In genomic region chr12:56197921-56198635, GRCh38 we compare ENCODE assay signal across 25 cellular contexts. TPM values are rescaled to one million over a fixed set of nuclear protein-coding genes. Genes with fewer than 3 reads are reported as not detected.
A peak's percentile ranks its signal among the peaks of the same experiment; 100 is the strongest.
DNase-seq lines count a peak whose midpoint lies in the region; ATAC-seq, FAIRE-seq and TF ChIP-seq lines count a peak whose summit lies in the region.
"Had no signal": no experiment of that assay in that cellular context is flagged by ENCODE, and none has a peak within 500 bp of the region (broad histone marks: within the 10 kb centered on the region; RNA-seq: fewer than 3 reads in every experiment).

No MANE protein-coding gene starts in this region.

- H3K9ac ChIP-seq in endothelial cell of umbilical vein (replicated peaks; ENCODE audit: extremely low read depth, insufficient read depth, low read length) = peak overlapping the region; percentile 68
- H3K9ac ChIP-seq in trophoblast cell (ENCODE audit: low read length) = no peak overlapping the region

- no peaks in the 10 kb centered on the region for H3K36me3 ChIP-seq in CD4-positive, CD25-positive, alpha-beta regulatory T cell (ENCODE audit: control insufficient read depth, insufficient read depth, low read length)
- H3K36me3 ChIP-seq in endothelial cell of umbilical vein (ENCODE audit: control insufficient read depth in 2 of 2, extremely low read depth in 1 of 2, insufficient read depth in 2 of 2, low read length in 2 of 2) (no peaks in the 10 kb centered on the region), trophoblast cell (ENCODE audit: control insufficient read depth in 1 of 2, insufficient read depth in 2 of 2, low read length in 2 of 2) (no peaks in the 10 kb centered on the region), aorta (ENCODE audit: control insufficient read depth in 1 of 2, insufficient read depth in 2 of 2, low read length in 1 of 2) (no peaks in the 10 kb centered on the region), SJCRH30 (no peaks in the 10 kb centered on the region)
- H3K36me3 ChIP-seq: BE2C had no signal

- intact Hi-C loops in endothelial cell of umbilical vein (cut with micrococcal nuclease) (loop anchor here (1.0 kb wide), 3 partner anchors 8 to 102 kb away; partner anchors contain the start of genes CS and NABP2), aorta (cut with DNase I) (no loop called here)

- no peak overlapping the region for H3K4me3 ChIP-seq in CD4-positive, CD25-positive, alpha-beta regulatory T cell (ENCODE audit: low read depth, low read length)
- H3K4me3 ChIP-seq in endothelial cell of umbilical vein (replicated peaks in 1 of 3; ENCODE audit: insufficient read depth in 1 of 3, low read depth in 1 of 3, low read length in 3 of 3) = no peak overlapping the region
- no peak overlapping the region for H3K4me3 ChIP-seq in trophoblast cell (ENCODE audit: low read depth, low read length)
- H3K4me3 ChIP-seq in aorta (ENCODE audit: low read length in 2 of 2) = no peak overlapping the region
- no peak overlapping the region for H3K4me3 ChIP-seq in SJCRH30

- no peaks in the 10 kb centered on the region for H3K9me1 ChIP-seq in endothelial cell of umbilical vein (replicated peaks; ENCODE audit: control insufficient read depth, extremely low read depth, insufficient read depth, low read length)

- no peaks in the 10 kb centered on the region for H3K9me3 Mint-ChIP-seq in CD4-positive, CD25-positive, alpha-beta regulatory T cell
- H3K9me3 Mint-ChIP-seq: CD4-positive, alpha-beta memory T cell had no signal

- no peaks in the 10 kb centered on the region for H4K20me1 ChIP-seq in endothelial cell of umbilical vein (replicated peaks; ENCODE audit: control insufficient read depth, extremely low read depth, insufficient read depth, low read length)

- H3K23ac ChIP-seq in trophoblast cell (ENCODE audit: low read length) = no peak overlapping the region

- no peak overlapping the region for H2BK5ac ChIP-seq in trophoblast cell (ENCODE audit: low read depth, low read length, poor library complexity)

- H3K4me2 ChIP-seq in endothelial cell of umbilical vein (ENCODE audit: insufficient read depth, low read length) = peak overlapping the region; percentile 14
- H3K4me2 ChIP-seq in trophoblast cell (ENCODE audit: low read length) = no peak overlapping the region

- dilution Hi-C loops in endothelial cell of umbilical vein (cut with MboI; ENCODE audit: extremely low pct_ligation_motif_present, low sequenced_read_pairs) = no loop called here

- no peak for TF ChIP-seq CTCF in endothelial cell of umbilical vein (IDR thresholded peaks at IDR 0.05; ENCODE audit: extremely low read depth in 1 of 2, insufficient read depth in 1 of 2, low read depth in 1 of 2, low read length in 2 of 2)

- H3K36me3 Mint-ChIP-seq in CD4-positive, CD25-positive, alpha-beta regulatory T cell = peaks cover 3% of the 10 kb centered on the region
- peaks cover 7% of the 10 kb centered on the region for H3K36me3 Mint-ChIP-seq in T-helper 17 cell (ENCODE audit: low read depth)
- H3K36me3 Mint-ChIP-seq: CD4-positive, alpha-beta memory T cell had no signal

- BruUV-seq in endothelial cell of umbilical vein (replicated peaks; lab: Mats Ljungman, UMichigan) = no TSS peak

- H4K8ac ChIP-seq in trophoblast cell (ENCODE audit: low read depth, low read length) = no peak overlapping the region

- no peaks in the 10 kb centered on the region for H3K27me3 ChIP-seq in CD4-positive, CD25-positive, alpha-beta regulatory T cell (ENCODE audit: control insufficient read depth, insufficient read depth, low read length)
- H3K27me3 ChIP-seq in endothelial cell of umbilical vein (ENCODE audit: control insufficient read depth in 2 of 2, insufficient read depth in 2 of 2, low read length in 2 of 2) (no peaks in the 10 kb centered on the region), trophoblast cell (ENCODE audit: insufficient read depth, low read length) (no peaks in the 10 kb centered on the region), aorta (ENCODE audit: control insufficient read depth in 1 of 2, insufficient read depth in 2 of 2, low read length in 1 of 2) (no peaks in the 10 kb centered on the region), SJCRH30 (no peaks in the 10 kb centered on the region)
- H3K27me3 ChIP-seq: BE2C had no signal

- FAIRE-seq in endothelial cell of umbilical vein (lab: Jason Lieb, UNC) = peak; percentile 79
- FAIRE-seq: GM12891, GM19239, RCC 7860 had no signal

- H3K27me3 Mint-ChIP-seq in CD4-positive, CD25-positive, alpha-beta regulatory T cell = no peaks in the 10 kb centered on the region
- H3K27me3 Mint-ChIP-seq in T-helper 17 cell = no peaks in the 10 kb centered on the region
- H3K27me3 Mint-ChIP-seq: CD4-positive, alpha-beta memory T cell had no signal

- no peak overlapping the region for H4K12ac ChIP-seq in trophoblast cell (ENCODE audit: low read depth, low read length)

- H4K91ac ChIP-seq in trophoblast cell (ENCODE audit: low read depth, low read length) = no peak overlapping the region

- no peak for DNase-seq in CD4-positive, CD25-positive, alpha-beta regulatory T cell
- DNase-seq in T-helper 17 cell (no peak), endothelial cell of umbilical vein (ENCODE audit: low read depth, low spot score) (peak; percentile 96), trophoblast cell (peak; percentile 62 to 70), retina (no peak), aorta (no peak), DMS114 treated with DMSO at 0.1 percent for 48 hours (lab: John Stamatoyannopoulos, UW; ENCODE audit: unreplicated experiment) (no peak), SJCRH30 (no peak)
- DNase-seq: BE2C; Calu3; CD4-positive, alpha-beta memory T cell; HCEC 1CT; Kasumi-1; MM.1S; NCI-H1092 treated with DMSO at 0.1 percent for 48 hours; NCI-H146; NCI-H2081 treated with DMSO at 0.1 percent for 48 hours; NCI-H748 treated with DMSO at 0.1 percent for 48 hours; NK-92 treated with Interleukin-12 subunit alpha and Interleukin-12 subunit beta, amount 100 ng/mL, for 24 hours; Right ventricle myocardium superior had no signal

- no peak overlapping the region for H3K18ac ChIP-seq in trophoblast cell (ENCODE audit: low read length)

- H3K27ac Mint-ChIP-seq in CD4-positive, CD25-positive, alpha-beta regulatory T cell = peak overlapping the region in 2 of 3 donors; percentile 8 to 71
- peak overlapping the region; percentile 72 for H3K27ac Mint-ChIP-seq in T-helper 17 cell

- H3K27ac ChIP-seq in CD4-positive, CD25-positive, alpha-beta regulatory T cell (ENCODE audit: insufficient read depth, low read length, poor library complexity, severe bottlenecking) = no peak overlapping the region
- H3K27ac ChIP-seq in endothelial cell of umbilical vein (ENCODE audit: insufficient read depth, low read depth, low read length) (peak overlapping the region; percentile 97), trophoblast cell (ENCODE audit: low read depth, low read length) (peak overlapping the region; percentile 27), aorta (ENCODE audit: low read depth in 1 of 2, low read length in 2 of 2) (no peak overlapping the region), SJCRH30 (no peak overlapping the region)

- H2BK12ac ChIP-seq in trophoblast cell (ENCODE audit: low read length) = peak overlapping the region; percentile 56

- no peak for TF ChIP-seq POLR2A in endothelial cell of umbilical vein (IDR thresholded peaks at IDR 0.05; ENCODE audit: low read depth, low read length)

- no peaks in the 10 kb centered on the region for H3K9me3 ChIP-seq in CD4-positive, CD25-positive, alpha-beta regulatory T cell (ENCODE audit: control insufficient read depth in 2 of 2, low read length in 2 of 2)
- H3K9me3 ChIP-seq in T-helper 17 cell (ENCODE audit: control insufficient read depth, low read length, poor library complexity, severe bottlenecking) (no peaks in the 10 kb centered on the region), endothelial cell of umbilical vein (replicated peaks; ENCODE audit: control insufficient read depth, insufficient read depth, low read length) (no peaks in the 10 kb centered on the region), trophoblast cell (ENCODE audit: insufficient read depth, low read depth, low read length) (no peaks in the 10 kb centered on the region), aorta (ENCODE audit: control insufficient read depth, low read length) (no peaks in the 10 kb centered on the region), SJCRH30 (replicated peaks) (no peaks in the 10 kb centered on the region)
- H3K9me3 ChIP-seq: BE2C had no signal

- H3K4me1 ChIP-seq in CD4-positive, CD25-positive, alpha-beta regulatory T cell (ENCODE audit: control insufficient read depth, insufficient read depth, low read length, poor library complexity, severe bottlenecking) = no peaks in the 10 kb centered on the region
- peaks cover 32% of the 10 kb centered on the region for H3K4me1 ChIP-seq in endothelial cell of umbilical vein (ENCODE audit: control insufficient read depth, extremely low read depth, insufficient read depth, low read length)
- peaks cover 9 to 12% of the 10 kb centered on the region in 2 experiments for H3K4me1 ChIP-seq in trophoblast cell (ENCODE audit: control insufficient read depth in 1 of 2, insufficient read depth in 2 of 2, low read length in 2 of 2)
- no peaks in the 10 kb centered on the region for H3K4me1 ChIP-seq in aorta (ENCODE audit: control insufficient read depth in 1 of 2, insufficient read depth in 2 of 2, low read length in 2 of 2)
- H3K4me1 ChIP-seq in SJCRH30 = peaks cover 3% of the 10 kb centered on the region; the same call in 1 of the 2 replicates
- H3K4me1 ChIP-seq: BE2C had no signal

- no peak overlapping the region for H3K4me3 Mint-ChIP-seq in CD4-positive, CD25-positive, alpha-beta regulatory T cell
- H3K4me3 Mint-ChIP-seq in T-helper 17 cell = no peak overlapping the region
- H3K4me3 Mint-ChIP-seq: CD4-positive, alpha-beta memory T cell had no signal

- H3K4ac ChIP-seq in trophoblast cell (ENCODE audit: low read depth, low read length) = no peak overlapping the region

- no peak overlapping the region for H2AK5ac ChIP-seq in trophoblast cell (ENCODE audit: low read length)

- peaks cover 3% of the 10 kb centered on the region for H3K79me1 ChIP-seq in trophoblast cell (ENCODE audit: low read length)

- H2AFZ ChIP-seq in endothelial cell of umbilical vein (ENCODE audit: low read depth, low read length) = no peak overlapping the region
- no peak overlapping the region for H2AFZ ChIP-seq in trophoblast cell (ENCODE audit: insufficient read depth, low read length, poor library complexity)

- no peaks in the 10 kb centered on the region for H3K79me2 ChIP-seq in endothelial cell of umbilical vein (ENCODE audit: control insufficient read depth, insufficient read depth, low read length)
- no peaks in the 10 kb centered on the region for H3K79me2 ChIP-seq in trophoblast cell (ENCODE audit: control insufficient read depth, insufficient read depth, low read length, poor library complexity)

- no peak for ATAC-seq in CD4-positive, CD25-positive, alpha-beta regulatory T cell (ENCODE audit: low read depth in 2 of 2)
- ATAC-seq in T-helper 17 cell (no peak), aorta (ENCODE audit: low FRiP score) (no peak)

- no CpG with 5 or more reads among the region's 9 CpGs for WGBS in trophoblast cell (ENCODE audit: extremely low coverage, insufficient coverage, insufficient read length)
- WGBS in aorta, 2 donors = 71 to 77% methylated on average over 9 of the region's 9 CpGs

- no peak overlapping the region for H3K14ac ChIP-seq in trophoblast cell (ENCODE audit: low read length)

- POLR2A ChIA-PET in endothelial cell of umbilical vein (lab: Charles Lee) = interaction anchor here (1.1 to 4.5 kb wide), 2 partner anchors 23 to 102 kb away, joined by 3 to 37 read pairs; partner anchors contain the start of genes CS and RNF41

- no peak overlapping the region for H2BK120ac ChIP-seq in trophoblast cell (ENCODE audit: insufficient read depth, low read length, poor library complexity)

- peaks cover 3 to 9% (median 6%) of the 10 kb centered on the region in 4 donors for H3K4me1 Mint-ChIP-seq in CD4-positive, CD25-positive, alpha-beta regulatory T cell
- H3K4me1 Mint-ChIP-seq in T-helper 17 cell = peaks cover 13% of the 10 kb centered on the region

- CTCF ChIA-PET in endothelial cell of umbilical vein (lab: Charles Lee) = interaction anchor here (1.4 to 4.5 kb wide), 3 partner anchors 9 to 24 kb away, joined by 4 to 42 read pairs (median 18); partner anchors contain the start of genes RNF41 and SMARCC2

RNA-seq across cellular contexts. Expression of gene SMARCC2, which starts 8.8 kb away (rescaled TPM):
- 153 TPM for total RNA-seq in CD4-positive, CD25-positive, alpha-beta regulatory T cell
- polyA plus RNA-seq in CD4-positive, CD25-positive, alpha-beta regulatory T cell = 10 to 100 TPM; 46.3 to 64.1 (median 54.1) TPM
- 100 to 1,000 TPM; 130 to 138 TPM for total RNA-seq in T-helper 17 cell
- total RNA-seq in endothelial cell of umbilical vein = 117 and 121 TPM in 2 replicates
- polyA plus RNA-seq in endothelial cell of umbilical vein = 51.1 and 51.9 TPM in 2 replicates
- polyA plus RNA-seq in endothelial cell of umbilical vein (2011; cell fraction: cytosol; rRNA removed) = 40.9 and 43.3 TPM in 2 replicates
- polyA plus RNA-seq in endothelial cell of umbilical vein (2011; cell fraction: nucleus; rRNA removed) = 286 and 302 TPM in 2 replicates
- 86.0 and 86.1 TPM in 2 replicates for polyA plus RNA-seq in endothelial cell of umbilical vein (2012)
- 152 and 159 TPM in 2 replicates for polyA minus RNA-seq in endothelial cell of umbilical vein
- polyA minus RNA-seq in endothelial cell of umbilical vein (2011; cell fraction: cytosol; rRNA and poly(A)+ RNA removed) = 42.2 TPM
- 150 and 170 TPM in 2 replicates for polyA minus RNA-seq in endothelial cell of umbilical vein (2011; cell fraction: nucleus; rRNA and poly(A)+ RNA removed)
- 34.7 and 35.1 TPM in 2 replicates for polyA plus RNA-seq in trophoblast cell (2013)
- total RNA-seq in aorta = 100 to 1,000 TPM; 118 to 140 TPM
- polyA plus RNA-seq in aorta = 10 to 100 TPM; 45.0 to 56.2 TPM
- total RNA-seq in SJCRH30 (2014; rRNA removed; shearing (Covaris generic)) = 57.3 and 60.9 TPM in 2 replicates

RNA-seq across cellular contexts. Expression of gene RNF41, which starts 23.6 kb away (rescaled TPM):
- 33.7 TPM for total RNA-seq in CD4-positive, CD25-positive, alpha-beta regulatory T cell
- 10 to 100 TPM; 39.2 to 45.8 (median 45.1) TPM for polyA plus RNA-seq in CD4-positive, CD25-positive, alpha-beta regulatory T cell
- total RNA-seq in T-helper 17 cell = 10 to 100 TPM; 35.5 to 37.4 TPM
- 80.1 and 88.3 TPM in 2 replicates for total RNA-seq in endothelial cell of umbilical vein
- 203 and 241 TPM in 2 replicates for polyA plus RNA-seq in endothelial cell of umbilical vein
- 163 and 177 TPM in 2 replicates for polyA plus RNA-seq in endothelial cell of umbilical vein (2011; cell fraction: cytosol; rRNA removed)
- 76.1 and 104 TPM in 2 replicates for polyA plus RNA-seq in endothelial cell of umbilical vein (2011; cell fraction: nucleus; rRNA removed)
- 90.1 and 101 TPM in 2 replicates for polyA plus RNA-seq in endothelial cell of umbilical vein (2012)
- 492 and 595 TPM in 2 replicates for polyA minus RNA-seq in endothelial cell of umbilical vein
- polyA minus RNA-seq in endothelial cell of umbilical vein (2011; cell fraction: cytosol; rRNA and poly(A)+ RNA removed) = 46.1 TPM
- 86.2 and 94.5 TPM in 2 replicates for polyA minus RNA-seq in endothelial cell of umbilical vein (2011; cell fraction: nucleus; rRNA and poly(A)+ RNA removed)
- 31.8 and 33.9 TPM in 2 replicates for polyA plus RNA-seq in trophoblast cell (2013)
- total RNA-seq in aorta = 10 to 100 TPM; 50.9 to 61.4 TPM
- 10 to 100 TPM; 32.9 to 39.3 TPM for polyA plus RNA-seq in aorta
- total RNA-seq in SJCRH30 (2014; rRNA removed; shearing (Covaris generic)) = 24.3 and 25.7 TPM in 2 replicates

RNA-seq across cellular contexts. Expression of gene NABP2, which starts 26.1 kb away (rescaled TPM):
- 16.9 TPM for total RNA-seq in CD4-positive, CD25-positive, alpha-beta regulatory T cell
- polyA plus RNA-seq in CD4-positive, CD25-positive, alpha-beta regulatory T cell = 1 to 10 TPM; 4.1 to 6.8 (median 5.0) TPM
- total RNA-seq in T-helper 17 cell (10 to 100 TPM; 12.5 to 19.4 TPM), endothelial cell of umbilical vein (41.0 and 42.4 TPM in 2 replicates), aorta (10 to 100 TPM; 18.6 to 19.7 TPM)
- polyA plus RNA-seq in endothelial cell of umbilical vein (55.3 and 59.7 TPM in 2 replicates), aorta (10 to 100 TPM; 25.7 to 28.6 TPM)
- 65.9 and 69.7 TPM in 2 replicates for polyA plus RNA-seq in endothelial cell of umbilical vein (2011; cell fraction: cytosol; rRNA removed)
- 12.9 and 13.4 TPM in 2 replicates for polyA plus RNA-seq in endothelial cell of umbilical vein (2011; cell fraction: nucleus; rRNA removed)
- 47.3 and 55.9 TPM in 2 replicates for polyA plus RNA-seq in endothelial cell of umbilical vein (2012)
- polyA minus RNA-seq in endothelial cell of umbilical vein = 27.1 and 29.5 TPM in 2 replicates
- 20.0 TPM for polyA minus RNA-seq in endothelial cell of umbilical vein (2011; cell fraction: cytosol; rRNA and poly(A)+ RNA removed)
- polyA minus RNA-seq in endothelial cell of umbilical vein (2011; cell fraction: nucleus; rRNA and poly(A)+ RNA removed) = 4.5 and 5.5 TPM in 2 replicates
- polyA plus RNA-seq in trophoblast cell (2013) = 11.4 and 11.9 TPM in 2 replicates
- 43.2 and 46.5 TPM in 2 replicates for total RNA-seq in SJCRH30 (2014; rRNA removed; shearing (Covaris generic))

RNA-seq across cellular contexts. Expression of gene SLC39A5, which starts 31.8 kb away (rescaled TPM):
- total RNA-seq in CD4-positive, CD25-positive, alpha-beta regulatory T cell = 2.0 TPM
- not detected for polyA plus RNA-seq in CD4-positive, CD25-positive, alpha-beta regulatory T cell
- not detected for total RNA-seq in T-helper 17 cell
- not detected in 2 replicates for total RNA-seq in endothelial cell of umbilical vein
- 0.10 and 0.11 TPM in 2 replicates for polyA plus RNA-seq in endothelial cell of umbilical vein
- not detected in 2 replicates for polyA plus RNA-seq in endothelial cell of umbilical vein (2011; cell fraction: cytosol; rRNA removed)
- polyA plus RNA-seq in endothelial cell of umbilical vein (2011; cell fraction: nucleus; rRNA removed) = 0.53 and 1.3 TPM in 2 replicates
- polyA plus RNA-seq in endothelial cell of umbilical vein (2012) = not detected in 2 replicates
- polyA minus RNA-seq in endothelial cell of umbilical vein = not detected in 2 replicates
- not detected for polyA minus RNA-seq in endothelial cell of umbilical vein (2011; cell fraction: cytosol; rRNA and poly(A)+ RNA removed)
- not detected in 2 replicates for polyA minus RNA-seq in endothelial cell of umbilical vein (2011; cell fraction: nucleus; rRNA and poly(A)+ RNA removed)
- 0.08 TPM in 1 of 2 replicates, not detected in the other for polyA plus RNA-seq in trophoblast cell (2013)
- total RNA-seq in aorta = not detected
- polyA plus RNA-seq in aorta = 10 to 100 TPM in 1 of 2 donors, 1 to 10 TPM in 1; 1.1 to 21.4 TPM
- not detected in 2 replicates for total RNA-seq in SJCRH30 (2014; rRNA removed; shearing (Covaris generic))
- total RNA-seq: A172, Calu3, NCI-H460, Right ventricle myocardium superior had no signal
- polyA plus RNA-seq: CD4-positive, alpha-beta memory T cell had no signal

RNA-seq across cellular contexts. Expression of gene MYL6, which starts 39.9 kb away (rescaled TPM):
- total RNA-seq in CD4-positive, CD25-positive, alpha-beta regulatory T cell = 933 TPM
- polyA plus RNA-seq in CD4-positive, CD25-positive, alpha-beta regulatory T cell = 1,000 to 10,000 TPM; 2,559 to 3,471 (median 2,992) TPM
- total RNA-seq in T-helper 17 cell (100 to 1,000 TPM; 741 to 784 TPM), endothelial cell of umbilical vein (2,364 and 2,543 TPM in 2 replicates), aorta (1,000 to 10,000 TPM; 1,811 to 3,292 TPM)
- polyA plus RNA-seq in endothelial cell of umbilical vein (6,581 and 8,470 TPM in 2 replicates), aorta (1,000 to 10,000 TPM; 5,914 to 7,311 TPM)
- polyA plus RNA-seq in endothelial cell of umbilical vein (2011; cell fraction: cytosol; rRNA removed) = 8,079 and 10,456 TPM in 2 replicates
- polyA plus RNA-seq in endothelial cell of umbilical vein (2011; cell fraction: nucleus; rRNA removed) = 3,910 and 4,229 TPM in 2 replicates
- 3,697 and 4,342 TPM in 2 replicates for polyA plus RNA-seq in endothelial cell of umbilical vein (2012)
- polyA minus RNA-seq in endothelial cell of umbilical vein = 1,454 and 1,687 TPM in 2 replicates
- 254 TPM for polyA minus RNA-seq in endothelial cell of umbilical vein (2011; cell fraction: cytosol; rRNA and poly(A)+ RNA removed)
- 383 and 457 TPM in 2 replicates for polyA minus RNA-seq in endothelial cell of umbilical vein (2011; cell fraction: nucleus; rRNA and poly(A)+ RNA removed)
- polyA plus RNA-seq in trophoblast cell (2013) = 2,027 and 2,059 TPM in 2 replicates
- total RNA-seq in SJCRH30 (2014; rRNA removed; shearing (Covaris generic)) = 564 and 633 TPM in 2 replicates

Comparison
In these comparisons a context has a peak if more than half of its experiments do, and no peak if none do; other contexts are left out.
1. DNase-seq: peak in endothelial cell of umbilical vein (single experiment) and trophoblast cell (2 of 2); none in CD4-positive, CD25-positive, alpha-beta regulatory T cell (0 of 3), T-helper 17 cell (0 of 3), retina (single experiment), aorta (0 of 2), DMS114 treated with DMSO at 0.1 percent for 48 hours (single experiment) and SJCRH30 (0 of 2).
2. H3K27ac ChIP-seq: peak in endothelial cell of umbilical vein (single experiment) and trophoblast cell (single experiment); none in CD4-positive, CD25-positive, alpha-beta regulatory T cell (single experiment), aorta (0 of 2) and SJCRH30 (single experiment).